Comparison of ENCODE assay signal across 1 cellular context in the genomic region with DNA sequence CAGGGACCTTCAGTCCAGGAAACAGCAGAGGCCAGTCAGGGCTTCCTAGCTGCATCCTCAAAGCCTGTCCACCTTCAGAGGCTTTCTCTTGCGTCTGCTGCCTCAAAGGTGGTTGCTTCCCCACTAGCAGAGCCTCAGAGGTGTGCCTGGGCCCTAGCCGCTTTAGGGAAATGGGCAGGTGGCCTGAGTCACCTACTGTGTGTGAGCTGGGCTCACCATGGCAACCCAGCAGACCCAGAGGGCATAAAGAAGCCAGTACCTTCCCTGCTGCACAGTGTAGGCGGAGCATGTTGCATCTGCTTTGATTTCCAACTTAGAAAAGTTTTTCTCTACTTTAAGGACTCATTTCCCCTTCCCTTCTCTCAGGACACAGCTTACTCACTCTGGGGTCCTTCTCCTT.
TF ChIP-seq lines count a peak whose summit lies in the region.

No MANE protein-coding gene starts in this region.

TF ChIP-seq in SK-N-SH, 30 proteins besides CTCF, POLR2A, EP300 and RAD21 (continued from another document):
- TF ChIP-seq FOSL2 (IDR thresholded peaks at IDR 0.05; ENCODE audit: borderline replicate concordance, low read depth) (no peak), FOXM1 (IDR thresholded peaks at IDR 0.05; ENCODE audit: low read depth) (no peak), RXRA (IDR thresholded peaks at IDR 0.05; ENCODE audit: borderline replicate concordance, low read depth) (no peak), ELF1 (IDR thresholded peaks at IDR 0.05) (no peak), GABPA (IDR thresholded peaks at IDR 0.05; ENCODE audit: low read depth) (no peak), EZH2phosphoT487 (IDR thresholded peaks at IDR 0.05; ENCODE audit: borderline replicate concordance, low read depth) (no peak), TEAD4 (IDR thresholded peaks at IDR 0.05; ENCODE audit: borderline replicate concordance, insufficient read depth) (no peak), TCF12 (IDR thresholded peaks at IDR 0.05) (no peak), TAF1 (IDR thresholded peaks at IDR 0.05; ENCODE audit: borderline replicate concordance, low read depth, low read length) (no peak), YY1 (IDR thresholded peaks at IDR 0.05; ENCODE audit: low read depth) (no peak), POLR2AphosphoS5 (IDR thresholded peaks at IDR 0.05; ENCODE audit: low read depth, low read length) (no peak)
- TF ChIP-seq, protein P1, sequence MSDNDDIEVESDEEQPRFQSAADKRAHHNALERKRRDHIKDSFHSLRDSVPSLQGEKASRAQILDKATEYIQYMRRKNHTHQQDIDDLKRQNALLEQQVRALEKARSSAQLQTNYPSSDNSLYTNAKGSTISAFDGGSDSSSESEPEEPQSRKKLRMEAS (IDR thresholded peaks at IDR 0.05; ENCODE audit: low read depth) = no peak
- TF ChIP-seq, protein P2, sequence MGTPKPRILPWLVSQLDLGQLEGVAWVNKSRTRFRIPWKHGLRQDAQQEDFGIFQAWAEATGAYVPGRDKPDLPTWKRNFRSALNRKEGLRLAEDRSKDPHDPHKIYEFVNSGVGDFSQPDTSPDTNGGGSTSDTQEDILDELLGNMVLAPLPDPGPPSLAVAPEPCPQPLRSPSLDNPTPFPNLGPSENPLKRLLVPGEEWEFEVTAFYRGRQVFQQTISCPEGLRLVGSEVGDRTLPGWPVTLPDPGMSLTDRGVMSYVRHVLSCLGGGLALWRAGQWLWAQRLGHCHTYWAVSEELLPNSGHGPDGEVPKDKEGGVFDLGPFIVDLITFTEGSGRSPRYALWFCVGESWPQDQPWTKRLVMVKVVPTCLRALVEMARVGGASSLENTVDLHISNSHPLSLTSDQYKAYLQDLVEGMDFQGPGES (IDR thresholded peaks at IDR 0.05; ENCODE audit: low read depth, low read length) = no peak
